In genomic region chr13:95267662-95268369, GRCh38 we compare ENCODE assay signal across 10 cellular contexts. TPM values are rescaled to one million over a fixed set of nuclear protein-coding genes. Genes with fewer than 3 reads are reported as not detected.
DNase-seq lines count a peak whose midpoint lies in the region; TF ChIP-seq lines count a peak whose summit lies in the region.
"Had no signal": no experiment of that assay in that cellular context is flagged by ENCODE, and none has a peak within 500 bp of the region (broad histone marks: within the 10 kb centered on the region; RNA-seq: fewer than 3 reads in every experiment).

No MANE protein-coding gene starts in this region.

- H3K4me1 ChIP-seq in A673 (ENCODE audit: insufficient read depth, low read length, poor library complexity, severe bottlenecking), result peaks cover 42% of the 10 kb centered on the region

- DNase-seq in A673 (ENCODE audit: low spot score) (peak; percentile 90), HS-27A (ENCODE audit: low read depth) (peak; percentile 65), WERI-Rb-1 (no peak), kidney tubule cell (ENCODE audit: low spot score) (peak; percentile 94), SKM-1 treated with dmso at 0.1 percent for 144 hours (lab: John Stamatoyannopoulos, UW; ENCODE audit: unreplicated experiment) (no peak), GM13976 (ENCODE audit: low spot score) (no peak), inferior parietal cortex (ENCODE audit: extremely low spot score) (no peak), NCI-H2227 treated with DMSO at 0.1 percent for 48 hours (lab: John Stamatoyannopoulos, UW) (no peak)
- DNase-seq: CD4-positive, alpha-beta T cell had no signal

- TF ChIP-seq CTCF in A673 (conservative IDR thresholded peaks at IDR 0.05; ENCODE audit: low read depth, low read length) (no peak), WERI-Rb-1 (IDR thresholded peaks at IDR 0.05; ENCODE audit: low read depth, low read length) (no peak), GM13976 (IDR thresholded peaks at IDR 0.05; ENCODE audit: borderline replicate concordance, control extremely low read depth, extremely low read depth, insufficient read depth, missing control alignments) (no peak)

- in situ Hi-C loops in GM13976 (cut with MboI; ENCODE audit: low sequenced_read_pairs, unreplicated experiment), result no loop called here

- intact Hi-C loops in A673 (cut with micrococcal nuclease; ENCODE audit: unreplicated experiment), result no loop called here

- CTCF ChIA-PET in A673 (lab: Charles Lee), result no interaction called here

- H3K9me3 ChIP-seq in A673 (ENCODE audit: low read depth, low read length, poor library complexity, severe bottlenecking), result peaks cover 4% of the 10 kb centered on the region
- H3K9me3 ChIP-seq in WERI-Rb-1 (ENCODE audit: severe bottlenecking), result peaks cover 22% of the 10 kb centered on the region

- H3K27ac ChIP-seq in A673 (ENCODE audit: low read depth, low read length, poor library complexity, severe bottlenecking) (peak overlapping the region; percentile 71), WERI-Rb-1 (peak overlapping the region; percentile 29; the same call in 1 of the 2 replicates)
- H3K27ac ChIP-seq: neural progenitor cell had no signal

- POLR2A ChIA-PET in A673 (lab: Charles Lee; ENCODE audit: low non-redundant PET), result no interaction called here

- BruUV-seq in A673 (replicated peaks; lab: Mats Ljungman, UMichigan), result TSS peak; percentile 85

- no peaks in the 10 kb centered on the region for H3K27me3 ChIP-seq in A673 (replicated peaks; ENCODE audit: insufficient read depth, low read depth, low read length, poor library complexity)
- H3K27me3 ChIP-seq in WERI-Rb-1 (ENCODE audit: insufficient read depth, low read depth, severe bottlenecking), result no peaks in the 10 kb centered on the region
- H3K27me3 ChIP-seq: neural progenitor cell had no signal

- H3K36me3 ChIP-seq in A673 (ENCODE audit: insufficient read depth, low read length, poor library complexity, severe bottlenecking), result no peaks in the 10 kb centered on the region
- peaks cover 7% of the 10 kb centered on the region; the same call in 1 of the 2 replicates for H3K36me3 ChIP-seq in WERI-Rb-1
- H3K36me3 ChIP-seq: neural progenitor cell had no signal

- H3K4me3 ChIP-seq in A673 (ENCODE audit: low read depth, low read length, poor library complexity, severe bottlenecking), result no peak overlapping the region
- H3K4me3 ChIP-seq in WERI-Rb-1 (ENCODE audit: low read depth, low read length), result no peak overlapping the region
- H3K4me3 ChIP-seq: neural progenitor cell had no signal

RNA-seq across cellular contexts. Expression of gene ABCC4, which starts 33.4 kb away (rescaled TPM):
- 42.9 and 52.0 TPM in 2 replicates for total RNA-seq in A673 (2021)

Comparison
In these comparisons a context has a peak if more than half of its experiments do, and no peak if none do; other contexts are left out.
1. DNase-seq: peak in A673 (single experiment), HS-27A (single experiment) and kidney tubule cell (single experiment); none in WERI-Rb-1 (single experiment), SKM-1 treated with dmso at 0.1 percent for 144 hours (single experiment), GM13976 (single experiment), inferior parietal cortex (single experiment) and NCI-H2227 treated with DMSO at 0.1 percent for 48 hours (single experiment).